ENCODE assay signal across 9 cellular contexts in genomic region chr22:46614070-46614931, GRCh38. TPM values are rescaled to one million over a fixed set of nuclear protein-coding genes. Genes with fewer than 3 reads are reported as not detected.
DNase-seq lines count a peak whose midpoint lies in the region; ATAC-seq and TF ChIP-seq lines count a peak whose summit lies in the region.
"Had no signal": no experiment of that assay in that cellular context is flagged by ENCODE, and none has a peak within 500 bp of the region (broad histone marks: within the 10 kb centered on the region; RNA-seq: fewer than 3 reads in every experiment).

No MANE protein-coding gene starts in this region.

- WGBS in upper lobe of left lung, 2 donors: 66 to 83% methylated on average over 24 to 30 of the region's 30 CpGs

- peaks cover 28% of the 10 kb centered on the region for H3K4me1 Mint-ChIP-seq in activated T-cell treated with anti-CD3 and anti-CD28 coated beads, Interleukin-2, amount 50 U/mL, for 24 hours (ENCODE audit: low read depth)
- peaks cover 24 to 36% of the 10 kb centered on the region in 2 donors for H3K4me1 Mint-ChIP-seq in natural killer cell

- no peak for TF ChIP-seq POLR2A in upper lobe of left lung (IDR thresholded peaks at IDR 0.05)

- H3K27me3 ChIP-seq in left ventricle myocardium inferior (ENCODE audit: low read depth) (no peaks in the 10 kb centered on the region), right atrium auricular region (no peaks in the 10 kb centered on the region), upper lobe of left lung (no peaks in the 10 kb centered on the region)

- no peaks in the 10 kb centered on the region for H3K36me3 Mint-ChIP-seq in activated T-cell treated with anti-CD3 and anti-CD28 coated beads, Interleukin-2, amount 50 U/mL, for 24 hours (ENCODE audit: low read depth)
- no peaks in the 10 kb centered on the region for H3K36me3 Mint-ChIP-seq in natural killer cell

- TF ChIP-seq CTCF in left ventricle myocardium inferior (IDR thresholded peaks at IDR 0.05; ENCODE audit: borderline replicate concordance): no peak
- TF ChIP-seq CTCF in right atrium auricular region (IDR thresholded peaks at IDR 0.05): no peak
- TF ChIP-seq CTCF in natural killer cell (IDR thresholded peaks at IDR 0.05): no peak
- TF ChIP-seq CTCF in upper lobe of left lung (IDR thresholded peaks at IDR 0.05): no peak

- peak overlapping the region; percentile 74 for H3K27ac ChIP-seq in left ventricle myocardium inferior (replicated peaks)
- peak overlapping the region in 1 of 2 donors; percentile 65 for H3K27ac ChIP-seq in right atrium auricular region
- H3K27ac ChIP-seq in upper lobe of left lung: peak overlapping the region in 1 of 4 donors; percentile 14
- no peak overlapping the region for H3K27ac ChIP-seq in substantia nigra (ENCODE audit: low read depth, low read length, poor library complexity, severe bottlenecking)

- H3K36me3 ChIP-seq in left ventricle myocardium inferior (no peaks in the 10 kb centered on the region), right atrium auricular region (no peaks in the 10 kb centered on the region), upper lobe of left lung (no peaks in the 10 kb centered on the region)

- no peaks in the 10 kb centered on the region for H3K27me3 Mint-ChIP-seq in activated T-cell treated with anti-CD3 and anti-CD28 coated beads, Interleukin-2, amount 50 U/mL, for 24 hours
- no peaks in the 10 kb centered on the region for H3K27me3 Mint-ChIP-seq in natural killer cell (ENCODE audit: low read depth in 2 of 2)

- peak overlapping the region; percentile 25 for H3K4me3 ChIP-seq in left ventricle myocardium inferior
- no peak overlapping the region for H3K4me3 ChIP-seq in right atrium auricular region
- peak overlapping the region in 3 of 4 donors; percentile 12 to 15 (median 15) for H3K4me3 ChIP-seq in upper lobe of left lung

- no peak for DNase-seq in left ventricle myocardium inferior
- no peak for DNase-seq in right atrium auricular region (ENCODE audit: low spot score)
- DNase-seq in activated T-cell treated with anti-CD3 and anti-CD28 coated beads, Interleukin-2, amount 50 U/mL, for 24 hours: peak; percentile 70
- no peak for DNase-seq in natural killer cell
- peak in 1 of 2 donors; percentile 84 for DNase-seq in upper lobe of left lung
- DNase-seq in substantia nigra (lab: John Stamatoyannopoulos, UW): no peak
- DNase-seq in NCI-H1105 (lab: John Stamatoyannopoulos, UW): no peak
- DNase-seq in NCI-H510A (lab: John Stamatoyannopoulos, UW): no peak
- DNase-seq: NCI-H1105 treated with DMSO at 0.1 percent for 48 hours had no signal

- no peaks in the 10 kb centered on the region for H3K9me3 ChIP-seq in left ventricle myocardium inferior (replicated peaks)
- no peaks in the 10 kb centered on the region for H3K9me3 ChIP-seq in right atrium auricular region
- H3K9me3 ChIP-seq in upper lobe of left lung: no peaks in the 10 kb centered on the region

- peaks cover 70% of the 10 kb centered on the region for H3K4me1 ChIP-seq in left ventricle myocardium inferior
- peaks cover 0 to 60% of the 10 kb centered on the region in 2 donors for H3K4me1 ChIP-seq in right atrium auricular region
- H3K4me1 ChIP-seq in upper lobe of left lung: peaks cover 15 to 47% (median 42%) of the 10 kb centered on the region in 4 donors

- TF ChIP-seq EP300 in upper lobe of left lung (IDR thresholded peaks at IDR 0.05): no peak

- no peaks in the 10 kb centered on the region for H3K9me3 Mint-ChIP-seq in activated T-cell treated with anti-CD3 and anti-CD28 coated beads, Interleukin-2, amount 50 U/mL, for 24 hours
- H3K9me3 Mint-ChIP-seq in natural killer cell: no peaks in the 10 kb centered on the region

- H3K4me3 Mint-ChIP-seq in activated T-cell treated with anti-CD3 and anti-CD28 coated beads, Interleukin-2, amount 50 U/mL, for 24 hours: peak overlapping the region; percentile 84
- peak overlapping the region; percentile 91 for H3K4me3 Mint-ChIP-seq in natural killer cell

- intact Hi-C loops in left ventricle myocardium inferior (cut with micrococcal nuclease): no loop called here
- intact Hi-C loops in natural killer cell (cut with micrococcal nuclease): no loop called here

- H3K27ac Mint-ChIP-seq in activated T-cell treated with anti-CD3 and anti-CD28 coated beads, Interleukin-2, amount 50 U/mL, for 24 hours: peak overlapping the region; percentile 91
- peak overlapping the region; percentile 81 to 88 for H3K27ac Mint-ChIP-seq in natural killer cell

- peak; percentile 55 to 63 (median 56) for ATAC-seq in natural killer cell
- no peak for ATAC-seq in upper lobe of left lung (ENCODE audit: low FRiP score in 2 of 2)

RNA-seq across cellular contexts. Expression of gene GRAMD4, which starts 5.9 kb away (rescaled TPM):
- total RNA-seq in left ventricle myocardium inferior (77.6 TPM), right atrium auricular region (10 to 100 TPM; 29.1 to 31.6 TPM), natural killer cell (10 to 100 TPM; 30.0 to 78.5 (median 41.6) TPM), upper lobe of left lung (100 to 1,000 TPM in 3 of 6 donors, 10 to 100 TPM in 3; 59.8 to 302 (median 104) TPM)

Comparison
In these comparisons a context has a peak if more than half of its experiments do, and no peak if none do; other contexts are left out.
1. H3K4me3 ChIP-seq: peak in left ventricle myocardium inferior (single experiment) and upper lobe of left lung (3 of 4); none in right atrium auricular region (0 of 2).
2. ATAC-seq: peak in natural killer cell (3 of 3); none in upper lobe of left lung (0 of 2).